Comparison of ENCODE assay signal across 11 cellular contexts in genomic region chr9:120655005-120655622, GRCh38. TPM values are rescaled to one million over a fixed set of nuclear protein-coding genes. Genes with fewer than 3 reads are reported as not detected.
DNase-seq lines count a peak whose midpoint lies in the region; ATAC-seq and TF ChIP-seq lines count a peak whose summit lies in the region.
"Had no signal": no experiment of that assay in that cellular context is flagged by ENCODE, and none has a peak within 500 bp of the region (broad histone marks: within the 10 kb centered on the region; RNA-seq: fewer than 3 reads in every experiment).

No MANE protein-coding gene starts in this region.

- no peak overlapping the region for H2AFZ ChIP-seq in PC-3 (ENCODE audit: low read length)

- H3K4me2 ChIP-seq in PC-3 (ENCODE audit: low read length) = peak overlapping the region; percentile 47

- no TSS peak for BruUV-seq in PC-3 (replicated peaks; lab: Mats Ljungman, UMichigan)

- H3K4me3 ChIP-seq in PC-3 (ENCODE audit: low read length) = no peak overlapping the region
- H3K4me3 ChIP-seq: gastroesophageal sphincter, HAP-1 had no signal

- intact Hi-C loops in PC-3 (cut with micrococcal nuclease) = no loop called here

- H3K27ac ChIP-seq in PC-3 (ENCODE audit: low read length) = no peak overlapping the region
- H3K27ac ChIP-seq: gastroesophageal sphincter had no signal

- CTCF ChIA-PET in PC-3 (lab: Charles Lee) = no interaction called here

- no peaks in the 10 kb centered on the region for H3F3A ChIP-seq in PC-3 (ENCODE audit: low read length, unreplicated experiment)

- no peak overlapping the region for H3K9ac ChIP-seq in PC-3 (ENCODE audit: low read length)

- H3K9me2 ChIP-seq in PC-3 (replicated peaks; ENCODE audit: low read length) = no peaks in the 10 kb centered on the region

- H3K36me3 ChIP-seq in PC-3 (ENCODE audit: low read depth, low read length) = no peaks in the 10 kb centered on the region
- H3K36me3 ChIP-seq: HAP-1 had no signal

- ATAC-seq in PC-3 = peak; percentile 98
- ATAC-seq: gastroesophageal sphincter had no signal

- no peaks in the 10 kb centered on the region for H4K20me1 ChIP-seq in PC-3 (ENCODE audit: low read length)

- H3K9me3 ChIP-seq in PC-3 (ENCODE audit: low read length) = no peaks in the 10 kb centered on the region
- H3K9me3 ChIP-seq: gastroesophageal sphincter, HAP-1 had no signal

- H3K27me3 ChIP-seq in PC-3 (ENCODE audit: low read length) = no peaks in the 10 kb centered on the region
- H3K27me3 ChIP-seq: gastroesophageal sphincter had no signal

- no peak for TF ChIP-seq CTCF in PC-3 (conservative IDR thresholded peaks at IDR 0.05; ENCODE audit: low read depth, low read length)

- no peaks in the 10 kb centered on the region for H3K79me2 ChIP-seq in PC-3 (ENCODE audit: low read length)

- H3K4me1 ChIP-seq in PC-3 (ENCODE audit: insufficient read depth, low read length) = peaks cover 7% of the 10 kb centered on the region; the same call in 1 of the 2 replicates
- H3K4me1 ChIP-seq: gastroesophageal sphincter had no signal

- DNase-seq in GM04504 (ENCODE audit: low read depth) (peak; percentile 1), HCEC 1CT (peak; percentile 66), PC-3 (peak; percentile 64), glomerular visceral epithelial cell (ENCODE audit: extremely low spot score) (peak; percentile 33), DMS 273 treated with DMSO at 0.1 percent for 48 hours (lab: John Stamatoyannopoulos, UW) (no peak), medulla oblongata (ENCODE audit: extremely low spot score) (no peak), GM19240 (ENCODE audit: insufficient read length, low spot score) (no peak), COLO829 (ENCODE audit: low spot score) (no peak)
- DNase-seq: NCI-H1930 had no signal

- POLR2A ChIA-PET in PC-3 (lab: Charles Lee; ENCODE audit: unreplicated experiment) = no interaction called here

RNA-seq across cellular contexts. Expression of gene MEGF9, which starts 59.2 kb away (rescaled TPM):
- total RNA-seq in PC-3 (2014; rRNA removed) = 2.6 and 3.1 TPM in 2 replicates

Comparison
In these comparisons a context has a peak if more than half of its experiments do, and no peak if none do; other contexts are left out.
1. DNase-seq: peak in GM04504 (single experiment), HCEC 1CT (single experiment), PC-3 (single experiment) and glomerular visceral epithelial cell (single experiment); none in DMS 273 treated with DMSO at 0.1 percent for 48 hours (single experiment), medulla oblongata (single experiment), GM19240 (single experiment) and COLO829 (single experiment).